In genomic region chr18:6373187-6373586, GRCh38 we compare ENCODE assay signal across 1 cellular context.
TF ChIP-seq lines count a peak whose summit lies in the region.

No MANE protein-coding gene starts in this region.

TF ChIP-seq in HepG2, 621 proteins besides CTCF, POLR2A, EP300 and RAD21 (continued from another document and continues in another):
- TF ChIP-seq ZNF407 (CRISPR knock-in tag; IDR thresholded peaks at IDR 0.05; ENCODE audit: not compliant biosample characterization) = no peak
- no peak for TF ChIP-seq ZNF496 (CRISPR knock-in tag; IDR thresholded peaks at IDR 0.05; ENCODE audit: insufficient replicate concordance)
- TF ChIP-seq ZNF556 (CRISPR knock-in tag; IDR thresholded peaks at IDR 0.05; ENCODE audit: borderline replicate concordance) = no peak; the same call in 1 of the 2 replicates
- TF ChIP-seq ZNF274 (CRISPR knock-in tag; IDR thresholded peaks at IDR 0.05) = no peak
- no peak for TF ChIP-seq ZNF543 (CRISPR knock-in tag; IDR thresholded peaks at IDR 0.05)
- no peak for TF ChIP-seq NCOA5 (CRISPR knock-in tag; IDR thresholded peaks at IDR 0.05)
- TF ChIP-seq NONO (IDR thresholded peaks at IDR 0.05) = no peak
- TF ChIP-seq NONO (CRISPR knock-in tag; conservative IDR thresholded peaks at IDR 0.05) = no peak
- TF ChIP-seq NFKBIZ (CRISPR knock-in tag; IDR thresholded peaks at IDR 0.05) = no peak
- TF ChIP-seq AGO2 (optimal IDR thresholded peaks at IDR 0.05; ENCODE audit: low read depth, low read length) = no peak
- no peak; the same call in 1 of the 2 replicates for TF ChIP-seq ZNF652 (CRISPR knock-in tag; IDR thresholded peaks at IDR 0.05; ENCODE audit: borderline replicate concordance, low read depth)
- no peak for TF ChIP-seq ZNF513 (CRISPR knock-in tag; conservative IDR thresholded peaks at IDR 0.05)
- peak; percentile 63; the same call in 1 of the 2 replicates for TF ChIP-seq HOMEZ (CRISPR knock-in tag; IDR thresholded peaks at IDR 0.05; ENCODE audit: low read depth)
- no peak for TF ChIP-seq MAFF (IDR thresholded peaks at IDR 0.05; ENCODE audit: low read depth, low read length)
- TF ChIP-seq RXRB (CRISPR knock-in tag; IDR thresholded peaks at IDR 0.05; ENCODE audit: borderline replicate concordance) = peak; percentile 74
- no peak for TF ChIP-seq GABPB1 (CRISPR knock-in tag; IDR thresholded peaks at IDR 0.05)
- peak; percentile 50 for TF ChIP-seq CEBPG (CRISPR knock-in tag; IDR thresholded peaks at IDR 0.05)
- no peak for TF ChIP-seq ATF7-NPFF (CRISPR knock-in tag; IDR thresholded peaks at IDR 0.05; ENCODE audit: low read depth)
- TF ChIP-seq MIXL1 (CRISPR knock-in tag; IDR thresholded peaks at IDR 0.05) = no peak
- TF ChIP-seq ZNF235 (CRISPR knock-in tag; IDR thresholded peaks at IDR 0.05; ENCODE audit: borderline replicate concordance) = no peak
- TF ChIP-seq TEAD2 (CRISPR knock-in tag; IDR thresholded peaks at IDR 0.05) = no peak
- TF ChIP-seq FLYWCH1 (CRISPR knock-in tag; IDR thresholded peaks at IDR 0.05) = no peak
- no peak for TF ChIP-seq DMTF1 (CRISPR knock-in tag; IDR thresholded peaks at IDR 0.05)
- TF ChIP-seq NR2F6 (IDR thresholded peaks at IDR 0.05) = peak; percentile 53
- peak; percentile 77 for TF ChIP-seq NR2F6 (CRISPR knock-in tag; IDR thresholded peaks at IDR 0.05)
- TF ChIP-seq MTA3 (CRISPR knock-in tag; IDR thresholded peaks at IDR 0.05) = no peak
- TF ChIP-seq MNT (IDR thresholded peaks at IDR 0.05) = no peak
- no peak for TF ChIP-seq GMEB1 (CRISPR knock-in tag; IDR thresholded peaks at IDR 0.05; ENCODE audit: borderline replicate concordance)
- TF ChIP-seq TRIM24 (CRISPR knock-in tag; IDR thresholded peaks at IDR 0.05) = no peak
- TF ChIP-seq ELF3 (CRISPR knock-in tag; IDR thresholded peaks at IDR 0.05) = peak; percentile 31; the same call in 1 of the 2 replicates
- no peak for TF ChIP-seq MAZ (IDR thresholded peaks at IDR 0.05; ENCODE audit: borderline replicate concordance, low read depth, low read length)
- no peak for TF ChIP-seq MAZ (CRISPR knock-in tag; IDR thresholded peaks at IDR 0.05; ENCODE audit: low read depth)
- TF ChIP-seq ZNF136 (CRISPR knock-in tag; IDR thresholded peaks at IDR 0.05; ENCODE audit: low read depth) = no peak
- no peak for TF ChIP-seq SRF (IDR thresholded peaks at IDR 0.05; ENCODE audit: low read depth, low read length)
- no peak for TF ChIP-seq ZNF17 (CRISPR knock-in tag; IDR thresholded peaks at IDR 0.05)
- no peak for TF ChIP-seq KDM4B (CRISPR knock-in tag; IDR thresholded peaks at IDR 0.05)
- TF ChIP-seq ATF4 (CRISPR knock-in tag; IDR thresholded peaks at IDR 0.05) = no peak
- no peak for TF ChIP-seq ZNF430 (CRISPR knock-in tag; IDR thresholded peaks at IDR 0.05)
- no peak for TF ChIP-seq ATF6 (CRISPR knock-in tag; conservative IDR thresholded peaks at IDR 0.05)
- no peak for TF ChIP-seq NFRKB (IDR thresholded peaks at IDR 0.05)
- no peak for TF ChIP-seq TCF12 (IDR thresholded peaks at IDR 0.05)
- no peak for TF ChIP-seq TCF12 (CRISPR knock-in tag; IDR thresholded peaks at IDR 0.05)
- TF ChIP-seq MEIS2 (CRISPR knock-in tag; IDR thresholded peaks at IDR 0.05) = no peak
- TF ChIP-seq KLF12 (CRISPR knock-in tag; IDR thresholded peaks at IDR 0.05; ENCODE audit: borderline replicate concordance) = no peak
- TF ChIP-seq ZBTB42 (CRISPR knock-in tag; IDR thresholded peaks at IDR 0.05) = no peak
- no peak for TF ChIP-seq MTERF4 (CRISPR knock-in tag; IDR thresholded peaks at IDR 0.05)
